Comparison of ENCODE assay signal across 23 cellular contexts in genomic region chr7:79531116-79531515, GRCh38.
"Had no signal": no experiment of that assay in that cellular context is flagged by ENCODE, and none has a peak within 500 bp of the region (broad histone marks: within the 10 kb centered on the region; RNA-seq: fewer than 3 reads in every experiment).

No MANE protein-coding gene starts in this region.

- H3K27me3 ChIP-seq: brain microvascular endothelial cell, cardiac muscle cell had no signal

- H3K27ac Mint-ChIP-seq: activated CD8-positive, alpha-beta T cell treated with anti-CD3 and anti-CD28 coated beads for 36 hours; activated naive CD4-positive, alpha-beta T cell treated with anti-CD3 and anti-CD28 coated beads, Interleukin-2, amount 10 ng/mL, durations not matched to agents 7 days and 5 days; activated naive CD8-positive, alpha-beta T cell treated with anti-CD3 and anti-CD28 coated beads for 36 hours; activated T-cell treated with anti-CD3 and anti-CD28 coated beads, Interleukin-2, amount 50 U/mL, for 72 hours; activated T-helper 2 cell treated with anti-CD3 and anti-CD28 coated beads, Interferon-gamma antibody, Interleukin-2, Interleukin-4, amounts not matched to agents 10 μg/mL and 5 μg/mL and 100 μg/mL, durations not matched to agents 14 hours and 24 hours and 36 hours had no signal

- H3K9me3 Mint-ChIP-seq: activated CD8-positive, alpha-beta T cell treated with anti-CD3 and anti-CD28 coated beads for 36 hours; activated naive CD4-positive, alpha-beta T cell treated with anti-CD3 and anti-CD28 coated beads, Interleukin-2, amount 10 ng/mL, durations not matched to agents 7 days and 5 days; activated naive CD8-positive, alpha-beta T cell treated with anti-CD3 and anti-CD28 coated beads for 36 hours; activated T-helper 2 cell treated with anti-CD3 and anti-CD28 coated beads, Interferon-gamma antibody, Interleukin-2, Interleukin-4, amounts not matched to agents 10 μg/mL and 5 μg/mL and 100 μg/mL, durations not matched to agents 14 hours and 24 hours and 36 hours had no signal

- H3K4me3 Mint-ChIP-seq: activated CD8-positive, alpha-beta T cell treated with anti-CD3 and anti-CD28 coated beads for 36 hours; activated naive CD4-positive, alpha-beta T cell treated with anti-CD3 and anti-CD28 coated beads, Interleukin-2, amount 10 ng/mL, durations not matched to agents 7 days and 5 days; activated naive CD8-positive, alpha-beta T cell treated with anti-CD3 and anti-CD28 coated beads for 36 hours; activated T-cell treated with anti-CD3 and anti-CD28 coated beads, Interleukin-2, amount 50 U/mL, for 72 hours had no signal

- H3K27me3 Mint-ChIP-seq: activated CD8-positive, alpha-beta T cell treated with anti-CD3 and anti-CD28 coated beads for 36 hours; activated naive CD4-positive, alpha-beta T cell treated with anti-CD3 and anti-CD28 coated beads, Interleukin-2, amount 10 ng/mL, durations not matched to agents 7 days and 5 days had no signal

- H3K27ac ChIP-seq: brain microvascular endothelial cell, cardiac muscle cell, SK-N-MC had no signal

- H3K4me3 ChIP-seq: cardiac muscle cell, SK-N-MC had no signal

- H3K36me3 ChIP-seq: brain microvascular endothelial cell, cardiac muscle cell had no signal

- DNase-seq: activated CD4-positive, alpha-beta T cell treated with anti-CD3 and anti-CD28 coated beads for 4 hours; activated CD8-positive, alpha-beta memory T cell treated with anti-CD3 and anti-CD28 coated beads, Interleukin-2, amount 50 U/mL, for 4 hours; activated CD8-positive, alpha-beta T cell treated with anti-CD3 and anti-CD28 coated beads for 36 hours; activated gamma-delta T cell treated with Interleukin-2 at 50 U/mL for 16 hours; activated naive CD4-positive, alpha-beta T cell treated with anti-CD3 and anti-CD28 coated beads, Interleukin-2, amount 10 ng/mL, durations not matched to agents 7 days and 5 days; activated naive CD8-positive, alpha-beta T cell treated with anti-CD3 and anti-CD28 coated beads for 36 hours; activated T-cell treated with anti-CD3 and anti-CD28 coated beads, Interleukin-2, amount 50 U/mL, for 72 hours; brain microvascular endothelial cell; Kasumi-1; KBM-7; NCI-H1436; NCI-H187 treated with DMSO at 0.1 percent for 48 hours; NCI-H2081 treated with DMSO at 0.1 percent for 48 hours; NCI-H2171 treated with DMSO at 0.1 percent for 48 hours; NCI-H226; NCI-H526; PC-3; SIG-M5; T-helper 1 cell had no signal

- H3K4me1 Mint-ChIP-seq: activated naive CD4-positive, alpha-beta T cell treated with anti-CD3 and anti-CD28 coated beads, Interleukin-2, amount 10 ng/mL, durations not matched to agents 7 days and 5 days; activated naive CD8-positive, alpha-beta T cell treated with anti-CD3 and anti-CD28 coated beads for 36 hours had no signal

- H3K36me3 Mint-ChIP-seq: activated naive CD4-positive, alpha-beta T cell treated with anti-CD3 and anti-CD28 coated beads, Interleukin-2, amount 10 ng/mL, durations not matched to agents 7 days and 5 days; activated naive CD8-positive, alpha-beta T cell treated with anti-CD3 and anti-CD28 coated beads for 36 hours had no signal

- ATAC-seq: activated CD4-positive, CD25-positive, alpha-beta regulatory T cell treated with anti-CD3 and anti-CD28 coated beads, Interleukin-2, amount 50 U/mL, for 24 hours; activated CD8-positive, alpha-beta T cell treated with anti-CD3 and anti-CD28 coated beads for 36 hours; activated T-cell treated with anti-CD3 and anti-CD28 coated beads, Interleukin-2, amount 50 U/mL, for 72 hours; PC-3 had no signal
